In genomic region chr2:18558458-18558857, GRCh38 we compare ENCODE assay signal across 17 cellular contexts. TPM values are rescaled to one million over a fixed set of nuclear protein-coding genes. Genes with fewer than 3 reads are reported as not detected.
DNase-seq lines count a peak whose midpoint lies in the region; ATAC-seq and TF ChIP-seq lines count a peak whose summit lies in the region.
"Had no signal": no experiment of that assay in that cellular context is flagged by ENCODE, and none has a peak within 500 bp of the region (broad histone marks: within the 10 kb centered on the region; RNA-seq: fewer than 3 reads in every experiment).

No MANE protein-coding gene starts in this region.

- ATAC-seq in activated CD8-positive, alpha-beta T cell treated with anti-CD3 and anti-CD28 coated beads for 36 hours: no peak
- no peak for ATAC-seq in activated CD8-positive, alpha-beta T cell treated with anti-CD3 and anti-CD28 coated beads, Interleukin-2, amount 10 ng/mL, durations not matched to agents 7 days and 5 days
- no peak for ATAC-seq in HG03469 (IDR thresholded peaks at IDR 0.05; ENCODE audit: unreplicated experiment)
- ATAC-seq: HCT116 had no signal

- H3K4me1 ChIP-seq in Loucy (ENCODE audit: insufficient read depth, low read length, poor library complexity, severe bottlenecking) (peaks cover 43% of the 10 kb centered on the region), endodermal cell (ENCODE audit: control insufficient read depth, insufficient read depth, low read length) (peaks cover 7% of the 10 kb centered on the region), neural progenitor cell (peaks cover 29% of the 10 kb centered on the region), ascending aorta (peaks cover 5 to 25% of the 10 kb centered on the region in 2 donors)

- DNase-seq in activated CD8-positive, alpha-beta T cell treated with anti-CD3 and anti-CD28 coated beads for 36 hours: no peak
- DNase-seq in activated CD8-positive, alpha-beta T cell treated with anti-CD3 and anti-CD28 coated beads, Interleukin-2, amount 10 ng/mL, durations not matched to agents 7 days and 5 days: no peak
- DNase-seq in endodermal cell: no peak
- DNase-seq in neural progenitor cell (ENCODE audit: low spot score): no peak
- no peak for DNase-seq in NCI-H446 (lab: John Stamatoyannopoulos, UW)
- no peak for DNase-seq in ascending aorta (ENCODE audit: low spot score in 2 of 2)
- DNase-seq: EL; naive B cell; NCI-H1436; NCI-H526 treated with DMSO at 0.1 percent for 48 hours; stimulated activated CD8-positive, alpha-beta memory T cell treated with anti-CD3 and anti-CD28 coated beads, Interleukin-4, amount 100 ng/mL, for 48 hours had no signal

- H3K9me3 ChIP-seq in Loucy (ENCODE audit: insufficient read depth, low read depth, low read length) (no peaks in the 10 kb centered on the region), endodermal cell (ENCODE audit: control insufficient read depth, low read length) (no peaks in the 10 kb centered on the region), neural progenitor cell (ENCODE audit: low read depth) (no peaks in the 10 kb centered on the region), ascending aorta (no peaks in the 10 kb centered on the region)
- H3K9me3 ChIP-seq: SJSA1 had no signal

- no peak overlapping the region for H3K27ac ChIP-seq in endodermal cell (ENCODE audit: low read depth, low read length)
- no peak overlapping the region for H3K27ac ChIP-seq in neural progenitor cell
- H3K27ac ChIP-seq in ascending aorta: peak overlapping the region in 1 of 2 donors; percentile 28
- H3K27ac ChIP-seq: SJSA1 had no signal

- peaks cover 33% of the 10 kb centered on the region for H4K20me1 ChIP-seq in Loucy (ENCODE audit: insufficient read depth, low read length, poor library complexity, severe bottlenecking)
- peaks cover 25% of the 10 kb centered on the region for H4K20me1 ChIP-seq in neural progenitor cell (ENCODE audit: low read depth)

- H3K4me2 ChIP-seq in Loucy (ENCODE audit: low read depth, low read length, poor library complexity, severe bottlenecking) (peak overlapping the region; percentile 93), neural progenitor cell (peak overlapping the region; percentile 98)

- H3K9ac ChIP-seq in Loucy (ENCODE audit: low read depth, low read length, poor library complexity, severe bottlenecking) (peak overlapping the region; percentile 77), endodermal cell (ENCODE audit: extremely low read depth, low read length, poor library complexity, severe bottlenecking) (no peak overlapping the region), neural progenitor cell (no peak overlapping the region)

- no peak for TF ChIP-seq CTCF in activated CD8-positive, alpha-beta T cell treated with anti-CD3 and anti-CD28 coated beads for 36 hours (IDR thresholded peaks at IDR 0.05)
- TF ChIP-seq CTCF in Loucy (conservative IDR thresholded peaks at IDR 0.05; ENCODE audit: low read length): no peak
- TF ChIP-seq CTCF in endodermal cell (conservative IDR thresholded peaks at IDR 0.05): no peak
- no peak for TF ChIP-seq CTCF in neural progenitor cell (IDR thresholded peaks at IDR 0.05)
- TF ChIP-seq CTCF in ascending aorta (IDR thresholded peaks at IDR 0.05): no peak

- H3K4me1 Mint-ChIP-seq in activated CD8-positive, alpha-beta T cell treated with anti-CD3 and anti-CD28 coated beads for 36 hours (ENCODE audit: low read depth): peaks cover 47% of the 10 kb centered on the region
- peaks cover 34% of the 10 kb centered on the region for H3K4me1 Mint-ChIP-seq in activated CD8-positive, alpha-beta T cell treated with anti-CD3 and anti-CD28 coated beads, Interleukin-2, amount 10 ng/mL, durations not matched to agents 7 days and 5 days (ENCODE audit: low read depth)
- H3K4me1 Mint-ChIP-seq in endodermal cell: peaks cover 22% of the 10 kb centered on the region
- peaks cover 19% of the 10 kb centered on the region for H3K4me1 Mint-ChIP-seq in neural progenitor cell

- H3K9me3 Mint-ChIP-seq in activated CD8-positive, alpha-beta T cell treated with anti-CD3 and anti-CD28 coated beads for 36 hours: no peaks in the 10 kb centered on the region
- no peaks in the 10 kb centered on the region for H3K9me3 Mint-ChIP-seq in activated CD8-positive, alpha-beta T cell treated with anti-CD3 and anti-CD28 coated beads, Interleukin-2, amount 10 ng/mL, durations not matched to agents 7 days and 5 days (ENCODE audit: insufficient read depth)
- H3K9me3 Mint-ChIP-seq in endodermal cell (no peaks in the 10 kb centered on the region), neural progenitor cell (no peaks in the 10 kb centered on the region)
- H3K9me3 Mint-ChIP-seq: activated T-helper 2 cell treated with anti-CD3 and anti-CD28 coated beads, Interferon-gamma antibody, Interleukin-2, Interleukin-4, amounts not matched to agents 10 μg/mL and 5 μg/mL and 100 μg/mL, durations not matched to agents 14 hours and 24 hours and 36 hours had no signal

- H3K27me3 ChIP-seq in Loucy (ENCODE audit: insufficient read depth, low read length, poor library complexity, severe bottlenecking): no peaks in the 10 kb centered on the region
- no peaks in the 10 kb centered on the region for H3K27me3 ChIP-seq in endodermal cell (ENCODE audit: control insufficient read depth, insufficient read depth, low read length, poor library complexity, severe bottlenecking)
- H3K27me3 ChIP-seq in neural progenitor cell: no peaks in the 10 kb centered on the region
- H3K27me3 ChIP-seq in ascending aorta: no peaks in the 10 kb centered on the region
- H3K27me3 ChIP-seq: SJSA1 had no signal

- CTCF ChIA-PET in activated CD8-positive, alpha-beta T cell treated with anti-CD3 and anti-CD28 coated beads for 36 hours (lab: Charles Lee): interaction anchor here (0.6 to 0.9 kb wide), 2 partner anchors 10 to 173 kb away, joined by 3 read pairs; no protein-coding TSS in a partner anchor
- CTCF ChIA-PET in activated CD8-positive, alpha-beta T cell treated with anti-CD3 and anti-CD28 coated beads, Interleukin-2, amount 10 ng/mL, durations not matched to agents 7 days and 5 days (lab: Charles Lee): interaction anchor here (0.9 to 1.0 kb wide), 2 partner anchors 12 to 52 kb away, joined by 3 to 5 read pairs; no protein-coding TSS in a partner anchor

- 97% methylated on average over 1 of the region's 1 CpG; no CpG with 5 or more reads in 1 of the 2 experiments for WGBS in endodermal cell (ENCODE audit: insufficient coverage in 1 of 2, insufficient read length in 1 of 2), 2 experiments

- intact Hi-C loops in activated CD8-positive, alpha-beta T cell treated with anti-CD3 and anti-CD28 coated beads for 36 hours (cut with micrococcal nuclease): loop anchor here (10.0 kb wide), 1 partner anchor 796 kb away; the partner anchor contains the start of gene OSR1
- intact Hi-C loops in ascending aorta (cut with DNase I): no loop called here

- H2AFZ ChIP-seq in Loucy (ENCODE audit: low read length): no peak overlapping the region
- no peak overlapping the region for H2AFZ ChIP-seq in neural progenitor cell (replicated peaks)

- H3K36me3 ChIP-seq in Loucy (ENCODE audit: insufficient read depth, low read length) (peaks cover 13% of the 10 kb centered on the region; the same call in 1 of the 2 replicates), endodermal cell (ENCODE audit: control insufficient read depth, insufficient read depth, low read length) (peaks cover 21% of the 10 kb centered on the region), neural progenitor cell (no peaks in the 10 kb centered on the region), ascending aorta (peaks cover 6 to 15% of the 10 kb centered on the region in 2 donors)

- H3K9me2 ChIP-seq in Loucy (replicated peaks; ENCODE audit: low read depth, low read length): no peaks in the 10 kb centered on the region

- H3F3A ChIP-seq in Loucy (ENCODE audit: low read depth) (no peaks in the 10 kb centered on the region), neural progenitor cell (ENCODE audit: low read depth) (peaks cover 7% of the 10 kb centered on the region)

- H3K79me2 ChIP-seq in Loucy (ENCODE audit: insufficient read depth, low read length) (peaks cover 31% of the 10 kb centered on the region), neural progenitor cell (ENCODE audit: low read depth) (peaks cover 42% of the 10 kb centered on the region)

- peak overlapping the region; percentile 99 for H3K4me3 ChIP-seq in Loucy (ENCODE audit: low read length, poor library complexity, severe bottlenecking)
- H3K4me3 ChIP-seq in endodermal cell (ENCODE audit: low read length): peak overlapping the region; percentile 86
- peak overlapping the region; percentile 88 for H3K4me3 ChIP-seq in neural progenitor cell
- peak overlapping the region in 1 of 2 donors; percentile 32 for H3K4me3 ChIP-seq in ascending aorta

- no peaks in the 10 kb centered on the region for H3K27me3 Mint-ChIP-seq in activated CD8-positive, alpha-beta T cell treated with anti-CD3 and anti-CD28 coated beads for 36 hours
- H3K27me3 Mint-ChIP-seq in activated CD8-positive, alpha-beta T cell treated with anti-CD3 and anti-CD28 coated beads, Interleukin-2, amount 10 ng/mL, durations not matched to agents 7 days and 5 days (ENCODE audit: low read depth): no peaks in the 10 kb centered on the region
- H3K27me3 Mint-ChIP-seq in endodermal cell (ENCODE audit: insufficient read depth) (no peaks in the 10 kb centered on the region), neural progenitor cell (ENCODE audit: insufficient read depth, low read depth) (peaks cover 7% of the 10 kb centered on the region)
- H3K27me3 Mint-ChIP-seq: naive B cell had no signal

- POLR2A ChIA-PET in activated CD8-positive, alpha-beta T cell treated with anti-CD3 and anti-CD28 coated beads for 36 hours (lab: Charles Lee): interaction anchor here (1.3 to 1.8 kb wide), 2 partner anchors 9 to 12 kb away, joined by 4 to 6 read pairs; no protein-coding TSS in a partner anchor
- POLR2A ChIA-PET in activated CD8-positive, alpha-beta T cell treated with anti-CD3 and anti-CD28 coated beads, Interleukin-2, amount 10 ng/mL, durations not matched to agents 7 days and 5 days (lab: Charles Lee): no interaction called here

- H3K36me3 Mint-ChIP-seq in activated CD8-positive, alpha-beta T cell treated with anti-CD3 and anti-CD28 coated beads for 36 hours (ENCODE audit: low read depth): peaks cover 40% of the 10 kb centered on the region
- peaks cover 51% of the 10 kb centered on the region for H3K36me3 Mint-ChIP-seq in activated CD8-positive, alpha-beta T cell treated with anti-CD3 and anti-CD28 coated beads, Interleukin-2, amount 10 ng/mL, durations not matched to agents 7 days and 5 days (ENCODE audit: low read depth)
- H3K36me3 Mint-ChIP-seq in endodermal cell (ENCODE audit: low read depth): peaks cover 16% of the 10 kb centered on the region
- H3K36me3 Mint-ChIP-seq in neural progenitor cell: peaks cover 17% of the 10 kb centered on the region

- H3K4me3 Mint-ChIP-seq in activated CD8-positive, alpha-beta T cell treated with anti-CD3 and anti-CD28 coated beads for 36 hours: peak overlapping the region; percentile 93
- H3K4me3 Mint-ChIP-seq in activated CD8-positive, alpha-beta T cell treated with anti-CD3 and anti-CD28 coated beads, Interleukin-2, amount 10 ng/mL, durations not matched to agents 7 days and 5 days: no peak overlapping the region
- H3K4me3 Mint-ChIP-seq in endodermal cell (peak overlapping the region; percentile 82), neural progenitor cell (peak overlapping the region; percentile 92)

- peak overlapping the region; percentile 95 for H3K27ac Mint-ChIP-seq in activated CD8-positive, alpha-beta T cell treated with anti-CD3 and anti-CD28 coated beads for 36 hours
- H3K27ac Mint-ChIP-seq in activated CD8-positive, alpha-beta T cell treated with anti-CD3 and anti-CD28 coated beads, Interleukin-2, amount 10 ng/mL, durations not matched to agents 7 days and 5 days: no peak overlapping the region
- H3K27ac Mint-ChIP-seq in endodermal cell (no peak overlapping the region), neural progenitor cell (no peak overlapping the region)

RNA-seq across cellular contexts. Expression of gene RDH14, which starts 2.0 kb away (rescaled TPM):
- 10 to 100 TPM; 18.8 to 19.4 TPM for total RNA-seq in activated CD8-positive, alpha-beta T cell treated with anti-CD3 and anti-CD28 coated beads for 36 hours
- total RNA-seq in activated CD8-positive, alpha-beta T cell treated with anti-CD3 and anti-CD28 coated beads, Interleukin-2, amount 10 ng/mL, durations not matched to agents 7 days and 5 days: 10 to 100 TPM; 14.6 to 15.7 TPM
- 10 to 100 TPM; 22.6 to 23.0 TPM for total RNA-seq in endodermal cell
- polyA plus RNA-seq in endodermal cell (2013, experiment 1 of 2): 16.3 TPM
- 18.8 TPM for polyA plus RNA-seq in endodermal cell (2013, experiment 2 of 2)
- 27.7 and 33.5 TPM in 2 replicates for total RNA-seq in neural progenitor cell (ENCODE audit: low replicate concordance)
- total RNA-seq in ascending aorta: 51.2 TPM

RNA-seq across cellular contexts. Expression of gene NT5C1B, which starts 30.9 kb away (rescaled TPM):
- not detected for total RNA-seq in activated CD8-positive, alpha-beta T cell treated with anti-CD3 and anti-CD28 coated beads for 36 hours
- total RNA-seq in activated CD8-positive, alpha-beta T cell treated with anti-CD3 and anti-CD28 coated beads, Interleukin-2, amount 10 ng/mL, durations not matched to agents 7 days and 5 days: not detected
- not detected for total RNA-seq in endodermal cell
- polyA plus RNA-seq in endodermal cell (2013, experiment 1 of 2): not detected
- not detected for polyA plus RNA-seq in endodermal cell (2013, experiment 2 of 2)
- not detected in 2 replicates for total RNA-seq in neural progenitor cell (ENCODE audit: low replicate concordance)
- total RNA-seq in ascending aorta: not detected
- total RNA-seq: activated T-helper 2 cell treated with anti-CD3 and anti-CD28 coated beads, Interferon-gamma antibody, Interleukin-2, Interleukin-4, amounts not matched to agents 10 μg/mL and 5 μg/mL and 100 μg/mL, durations not matched to agents 14 hours and 24 hours and 36 hours; fibroblast of lung; SJSA1 had no signal
- polyA plus RNA-seq: fibroblast of lung had no signal
